ENCODE assay signal across 8 cellular contexts in genomic region chr6:7541175-7542064, GRCh38. TPM values are rescaled to one million over a fixed set of nuclear protein-coding genes. Genes with fewer than 3 reads are reported as not detected.
DNase-seq lines count a peak whose midpoint lies in the region; ATAC-seq, FAIRE-seq and TF ChIP-seq lines count a peak whose summit lies in the region.

TSS of gene DSP (plus strand) at chr6:7541671. CDS start at chr6:7541916, 245 bp downstream.

- H3K4me2 ChIP-seq in endothelial cell of umbilical vein (ENCODE audit: insufficient read depth, low read length) = peak within 1 kb of the TSS; percentile 68

- H3K9me3 ChIP-seq in endothelial cell of umbilical vein (replicated peaks; ENCODE audit: control insufficient read depth, insufficient read depth, low read length) (no peaks in the 10 kb centered on the region), thymus (ENCODE audit: control insufficient read depth) (no peaks in the 10 kb centered on the region)

- under 1% methylated on average over 105 of the region's 105 CpGs for WGBS in thymus

- H3K36me3 ChIP-seq in endothelial cell of umbilical vein (ENCODE audit: control insufficient read depth in 2 of 2, extremely low read depth in 1 of 2, insufficient read depth in 2 of 2, low read length in 2 of 2) (no peaks in the 10 kb centered on the region), thymus (ENCODE audit: control insufficient read depth, insufficient read depth) (no peaks in the 10 kb centered on the region)

- intact Hi-C loops in endothelial cell of umbilical vein (cut with micrococcal nuclease) = no loop called here

- H2AFZ ChIP-seq in endothelial cell of umbilical vein (ENCODE audit: low read depth, low read length) = peak within 1 kb of the TSS; percentile 82

- ATAC-seq in GM19395 (IDR thresholded peaks at IDR 0.05; ENCODE audit: unreplicated experiment) = no peak

- no peaks in the 10 kb centered on the region for H3K9me1 ChIP-seq in endothelial cell of umbilical vein (replicated peaks; ENCODE audit: control insufficient read depth, extremely low read depth, insufficient read depth, low read length)

- POLR2A ChIA-PET in endothelial cell of umbilical vein (lab: Charles Lee) = no interaction called here

- CTCF ChIA-PET in endothelial cell of umbilical vein (lab: Charles Lee) = interaction anchor here (1.1 kb wide), 1 partner anchor 48 kb away, joined by 3 read pairs; the partner anchor contains the start of gene SNRNP48

- DNase-seq in COR-L47 (lab: John Stamatoyannopoulos, UW) (peak; percentile 79), HTR-8/SVneo (ENCODE audit: insufficient read length, low spot score) (peak; percentile 61), endothelial cell of umbilical vein (ENCODE audit: low read depth, low spot score) (peak; percentile 15), mucosa of gallbladder (ENCODE audit: low spot score) (peak; percentile 78), activated gamma-delta T cell (lab: John Stamatoyannopoulos, UW) (no peak)

- TF ChIP-seq POLR2A in endothelial cell of umbilical vein (IDR thresholded peaks at IDR 0.05; ENCODE audit: low read depth, low read length) = no peak

- no peak within 1 kb of the TSS for H3K9ac ChIP-seq in endothelial cell of umbilical vein (replicated peaks; ENCODE audit: extremely low read depth, insufficient read depth, low read length)

- peak within 1 kb of the TSS; percentile 76 for H3K27ac ChIP-seq in VCaP
- H3K27ac ChIP-seq in endothelial cell of umbilical vein (ENCODE audit: insufficient read depth, low read depth, low read length) = no peak within 1 kb of the TSS
- H3K27ac ChIP-seq in thymus (ENCODE audit: low read depth) = peak within 1 kb of the TSS; percentile 80

- dilution Hi-C loops in endothelial cell of umbilical vein (cut with MboI; ENCODE audit: extremely low pct_ligation_motif_present, low sequenced_read_pairs) = no loop called here

- no peaks in the 10 kb centered on the region for H4K20me1 ChIP-seq in endothelial cell of umbilical vein (replicated peaks; ENCODE audit: control insufficient read depth, extremely low read depth, insufficient read depth, low read length)

- no peak for TF ChIP-seq CTCF in VCaP (conservative IDR thresholded peaks at IDR 0.05)
- TF ChIP-seq CTCF in endothelial cell of umbilical vein (IDR thresholded peaks at IDR 0.05; ENCODE audit: extremely low read depth in 1 of 2, insufficient read depth in 1 of 2, low read depth in 1 of 2, low read length in 2 of 2) = no peak

- H3K4me3 ChIP-seq in endothelial cell of umbilical vein (replicated peaks in 1 of 3; ENCODE audit: insufficient read depth in 1 of 3, low read depth in 1 of 3, low read length in 3 of 3) = peak within 1 kb of the TSS; percentile 34 to 47 (median 37)
- H3K4me3 ChIP-seq in thymus (ENCODE audit: low read length) = peak within 1 kb of the TSS; percentile 48

- H3K27me3 ChIP-seq in endothelial cell of umbilical vein (ENCODE audit: control insufficient read depth in 2 of 2, insufficient read depth in 2 of 2, low read length in 2 of 2) = peaks cover 49 to 86% of the 10 kb centered on the region in 2 experiments
- peaks cover 60% of the 10 kb centered on the region for H3K27me3 ChIP-seq in thymus (ENCODE audit: control insufficient read depth, insufficient read depth)

- no TSS peak for BruUV-seq in endothelial cell of umbilical vein (replicated peaks; lab: Mats Ljungman, UMichigan)

- H3K4me1 ChIP-seq in endothelial cell of umbilical vein (ENCODE audit: control insufficient read depth, extremely low read depth, insufficient read depth, low read length) = peaks cover 10% of the 10 kb centered on the region
- peaks cover 4% of the 10 kb centered on the region for H3K4me1 ChIP-seq in thymus (ENCODE audit: control insufficient read depth, insufficient read depth, low read length)

- no peak for FAIRE-seq in HTR-8/SVneo (lab: Jason Lieb, UNC)
- peak; percentile 60 for FAIRE-seq in endothelial cell of umbilical vein (lab: Jason Lieb, UNC)

- H3K79me2 ChIP-seq in endothelial cell of umbilical vein (ENCODE audit: control insufficient read depth, insufficient read depth, low read length) = no peaks in the 10 kb centered on the region

TF ChIP-seq in endothelial cell of umbilical vein, 7 proteins besides CTCF, POLR2A, EP300 and RAD21:
- TF ChIP-seq GATA2 (IDR thresholded peaks at IDR 0.05; ENCODE audit: insufficient read depth, insufficient read length, low read depth, low read length) (no peak), EZH2 (IDR thresholded peaks at IDR 0.05; ENCODE audit: borderline replicate concordance, low read depth, low read length, severe bottlenecking) (peak; percentile 90)
TF ChIP-seq in endothelial cell of umbilical vein: peak in this region for 1.

RNA-seq across cellular contexts. Expression of gene DSP, which starts in this region (rescaled TPM):
- total RNA-seq in endothelial cell of umbilical vein = 0.32 and 0.77 TPM in 2 replicates
- 0.02 and 0.03 TPM in 2 replicates for polyA plus RNA-seq in endothelial cell of umbilical vein
- 0.01 and 0.04 TPM in 2 replicates for polyA plus RNA-seq in endothelial cell of umbilical vein (2011; cell fraction: cytosol; rRNA removed)
- polyA plus RNA-seq in endothelial cell of umbilical vein (2011; cell fraction: nucleus; rRNA removed) = 0.07 and 0.08 TPM in 2 replicates
- 0.04 TPM in 2 replicates for polyA plus RNA-seq in endothelial cell of umbilical vein (2012)
- 0.15 TPM in 1 of 2 replicates, not detected in the other for polyA minus RNA-seq in endothelial cell of umbilical vein
- polyA minus RNA-seq in endothelial cell of umbilical vein (2011; cell fraction: cytosol; rRNA and poly(A)+ RNA removed) = 22.9 TPM
- polyA minus RNA-seq in endothelial cell of umbilical vein (2011; cell fraction: nucleus; rRNA and poly(A)+ RNA removed) = 0.10 and 0.19 TPM in 2 replicates
- 79.1 TPM for total RNA-seq in mucosa of gallbladder
- polyA plus RNA-seq in thymus = 64.6 TPM

Comparison
In these comparisons a context has a peak if more than half of its experiments do, and no peak if none do; other contexts are left out.
1. RNA of gene DSP (total RNA-seq): 79.1 TPM in mucosa of gallbladder (single experiment); 0.32 to 0.77 TPM in endothelial cell of umbilical vein; every median in the first group is over 10 times any median in the second.
2. RNA of gene DSP (polyA plus RNA-seq): 64.6 TPM in thymus (single experiment); 0.01 to 0.08 TPM in endothelial cell of umbilical vein; every median in the first group is over 10 times any median in the second.